Comparison of ENCODE assay signal across 8 cellular contexts in the genomic region with DNA sequence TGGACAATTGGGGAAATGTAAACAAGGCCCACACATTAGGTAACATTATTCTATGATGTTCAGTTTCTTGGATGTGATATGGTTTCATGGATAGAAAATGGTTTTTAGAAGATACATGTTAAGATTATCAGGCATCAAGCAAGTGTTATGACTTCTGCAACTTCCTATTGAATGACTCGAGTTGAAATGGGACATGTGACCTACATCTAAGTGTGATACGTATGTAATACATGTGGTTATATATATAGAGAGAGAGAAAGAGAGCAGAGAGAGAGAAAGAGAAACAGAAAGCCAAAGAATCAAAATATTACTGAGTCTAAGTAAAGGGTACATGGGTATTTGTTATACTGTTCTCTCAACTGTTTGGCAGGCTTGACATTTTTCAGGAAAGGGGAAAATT. TPM values are rescaled to one million over a fixed set of nuclear protein-coding genes. Genes with fewer than 3 reads are reported as not detected.
DNase-seq lines count a peak whose midpoint lies in the region; ATAC-seq, FAIRE-seq and TF ChIP-seq lines count a peak whose summit lies in the region.

No MANE protein-coding gene starts in this region.

- H3K9me1 ChIP-seq in K562 (ENCODE audit: control insufficient read depth, insufficient read depth, low read length) = no peaks in the 10 kb centered on the region

- no peak for TF ChIP-seq RAD21 in K562 (CRISPR knock-in tag; conservative IDR thresholded peaks at IDR 0.05 in 1 of 2, IDR thresholded peaks at IDR 0.05 in 1 of 2)

- H4K20me1 ChIP-seq in K562 (replicated peaks; ENCODE audit: control insufficient read depth, insufficient read depth, low read length) = no peaks in the 10 kb centered on the region

- H3K36me3 ChIP-seq in K562 (ENCODE audit: control insufficient read depth, insufficient read depth, low read length) = peaks cover 11% of the 10 kb centered on the region; the same call in 2 of the 3 replicates
- peaks cover 7% of the 10 kb centered on the region for H3K36me3 ChIP-seq in neuron (ENCODE audit: insufficient read depth, low read length)
- H3K36me3 ChIP-seq in MG63 = no peaks in the 10 kb centered on the region

- no peak overlapping the region for H2AFZ ChIP-seq in K562 (ENCODE audit: low read depth, low read length)
- H2AFZ ChIP-seq in neuron (ENCODE audit: low read depth, low read length) = no peak overlapping the region

- CTCF ChIA-PET in K562 (lab: Yijun Ruan, JAX; ENCODE audit: low intra/inter-chr PET ratio) = interaction anchor here (0.6 kb wide), 1 partner anchor 303 kb away, joined by 3 read pairs; no protein-coding TSS in a partner anchor

- no peak for TF ChIP-seq EP300 in K562 (IDR thresholded peaks at IDR 0.05; ENCODE audit: low read length)

- H3K4me2 ChIP-seq in K562 (ENCODE audit: insufficient read depth, low read length) = peak overlapping the region; percentile 87

- BruUV-seq in K562 (replicated peaks; lab: Mats Ljungman, UMichigan) = no TSS peak

- peak; percentile 39 for ATAC-seq in GM18517 (IDR thresholded peaks at IDR 0.05; ENCODE audit: unreplicated experiment)
- ATAC-seq in HG03342 (IDR thresholded peaks at IDR 0.05; ENCODE audit: unreplicated experiment) = peak; percentile 27
- no peak for ATAC-seq in K562

- TF ChIP-seq CTCF in K562 (IDR thresholded peaks at IDR 0.05 in 2 of 3, conservative IDR thresholded peaks at IDR 0.05 in 1 of 3; ENCODE audit: insufficient read depth in 2 of 3, low read depth in 1 of 3, low read length in 3 of 3) = no peak

- H3K79me2 ChIP-seq in K562 (ENCODE audit: control insufficient read depth, insufficient read depth, low read length) = peaks cover 53% of the 10 kb centered on the region

- H3K27me3 ChIP-seq in K562 (ENCODE audit: control insufficient read depth in 2 of 2, insufficient read depth in 2 of 2, low read length in 2 of 2) (no peaks in the 10 kb centered on the region), neuron (ENCODE audit: insufficient read depth, low read length) (no peaks in the 10 kb centered on the region), MG63 (no peaks in the 10 kb centered on the region)

- H3K9ac ChIP-seq in K562 (ENCODE audit: insufficient read depth in 1 of 2, low read depth in 2 of 2, low read length in 2 of 2) = no peak overlapping the region; a peak in 1 of 4 replicates

- no peak for FAIRE-seq in K562 (lab: Jason Lieb, UNC)

- intact Hi-C loops in K562 (cut with micrococcal nuclease) = loop anchor here (5.0 kb wide), 1 partner anchor 41 kb away; no protein-coding TSS in a partner anchor

- no peak for TF ChIP-seq POLR2A in K562 (conservative IDR thresholded peaks at IDR 0.05)

- 10% methylated on average over 2 of the region's 2 CpGs for WGBS in K562 (ENCODE audit: insufficient coverage, low coverage, missing lambda C conversion rate)

- in situ Hi-C loops in K562 (cut with MboI) = no loop called here

- POLR2A ChIA-PET in K562 (lab: Yijun Ruan, JAX) = no interaction called here

- H3K4me3 ChIP-seq in K562 (no peak overlapping the region), neuron (ENCODE audit: low read length) (peak overlapping the region; percentile 88), MG63 (no peak overlapping the region)

- H3K9me3 ChIP-seq in K562 (replicated peaks; ENCODE audit: control insufficient read depth, insufficient read depth, low read depth, low read length) (no peaks in the 10 kb centered on the region), neuron (ENCODE audit: low read length) (no peaks in the 10 kb centered on the region), MG63 (no peaks in the 10 kb centered on the region)

- peaks cover 3 to 9% of the 10 kb centered on the region in 2 experiments; a peak in 4 of 5 replicates for H3K4me1 ChIP-seq in K562 (replicated peaks in 1 of 2; ENCODE audit: control insufficient read depth in 2 of 2, insufficient read depth in 2 of 2, low read length in 2 of 2)
- peaks cover 9% of the 10 kb centered on the region for H3K4me1 ChIP-seq in neuron (ENCODE audit: insufficient read depth, low read length)

- H3K27ac ChIP-seq in K562 (ENCODE audit: extremely low read depth, low read depth, low read length) (no peak overlapping the region), substantia nigra (ENCODE audit: low read depth, low read length, poor library complexity, severe bottlenecking) (no peak overlapping the region)

- DNase-seq in K562 (ENCODE audit: extremely low read depth in 1 of 4, low spot score in 3 of 4) (no peak), substantia nigra (lab: John Stamatoyannopoulos, UW) (no peak), NCI-H1105 treated with DMSO at 0.1 percent for 48 hours (lab: John Stamatoyannopoulos, UW) (no peak), MG63 (no peak), HK-2 (ENCODE audit: unreplicated experiment) (no peak)

TF ChIP-seq in K562, 482 proteins besides CTCF, POLR2A, EP300 and RAD21:
- TF ChIP-seq ASH1L (IDR thresholded peaks at IDR 0.05; ENCODE audit: borderline replicate concordance, low read depth, partially characterized antibody) (no peak), ZNF184 (CRISPR knock-in tag; IDR thresholded peaks at IDR 0.05) (no peak), TOE1 (IDR thresholded peaks at IDR 0.05; ENCODE audit: borderline replicate concordance) (no peak), TOE1 (CRISPR knock-in tag; IDR thresholded peaks at IDR 0.05; ENCODE audit: borderline replicate concordance, low read depth) (no peak)

RNA-seq across cellular contexts. Expression of a gene that starts 1.7 kb away (rescaled TPM):
- 30.7 and 44.8 TPM in 2 replicates for total RNA-seq in K562 (2011; cell fraction: chromatin; rRNA removed; ENCODE audit: low replicate concordance)
- total RNA-seq in K562 (2011; cell fraction: nucleolus; rRNA removed) = 22.4 and 25.5 TPM in 2 replicates
- total RNA-seq in K562 (2011; cell fraction: nucleoplasm; rRNA removed) = 32.1 and 44.1 TPM in 2 replicates
- total RNA-seq in K562 (2014; rRNA removed) = 11.3 and 15.0 TPM in 2 replicates
- 17.6 and 18.2 TPM in 2 replicates for total RNA-seq in K562 (2014; rRNA removed; fragmentation: Illumina TruSeq; extraction: Trizol)
- 18.4 and 19.0 TPM in 2 replicates for total RNA-seq in K562 (2015; rRNA removed; fragmentation: Illumina TruSeq; extraction: Trizol)
- 16.6 and 18.0 TPM in 2 replicates for total RNA-seq in K562 (2021)
- polyA plus RNA-seq in K562 (2011; rRNA removed) = 28.3 and 30.2 TPM in 2 replicates
- polyA plus RNA-seq in K562 (2011; cell fraction: cytosol; rRNA removed) = 11.9 and 20.5 TPM in 2 replicates
- polyA plus RNA-seq in K562 (2011; cell fraction: nucleus; rRNA removed) = 13.3 and 13.8 TPM in 2 replicates
- 9.2 and 10.2 TPM in 2 replicates for polyA plus RNA-seq in K562 (2012)
- 9.2 and 11.2 TPM in 2 replicates for polyA plus RNA-seq in K562 (2014; fragmentation: Illumina TruSeq; extraction: Trizol)
- 1 to 10 TPM; 6.1 to 7.3 TPM for polyA plus RNA-seq in K562 (2014; fragmentation: Nextera tagmentation; extraction: Ambion mirVana)
- 10.0 and 10.2 TPM in 2 replicates for polyA plus RNA-seq in K562 (2014; rRNA removed)
- polyA minus RNA-seq in K562 (2011; rRNA and poly(A)+ RNA removed) = 27.1 and 27.2 TPM in 2 replicates
- polyA minus RNA-seq in K562 (2011; cell fraction: cytosol; rRNA and poly(A)+ RNA removed) = 10.6 and 13.2 TPM in 2 replicates
- 8.9 and 17.3 TPM in 2 replicates for polyA minus RNA-seq in K562 (2011; cell fraction: nucleus; rRNA and poly(A)+ RNA removed)
- 1.3 and 8.0 TPM in 2 replicates for total RNA-seq in MG63 (2014; rRNA removed; shearing (Covaris generic); ENCODE audit: low replicate concordance)

RNA-seq across cellular contexts. Expression of a gene that starts 29.5 kb away (rescaled TPM):
- 50.7 and 123 TPM in 2 replicates for total RNA-seq in K562 (2011; cell fraction: chromatin; rRNA removed; ENCODE audit: low replicate concordance)
- 30.4 and 36.8 TPM in 2 replicates for total RNA-seq in K562 (2011; cell fraction: nucleolus; rRNA removed)
- total RNA-seq in K562 (2011; cell fraction: nucleoplasm; rRNA removed) = 80.4 and 108 TPM in 2 replicates
- total RNA-seq in K562 (2014; rRNA removed) = 40.0 and 43.7 TPM in 2 replicates
- 70.4 and 73.6 TPM in 2 replicates for total RNA-seq in K562 (2014; rRNA removed; fragmentation: Illumina TruSeq; extraction: Trizol)
- 76.7 and 77.1 TPM in 2 replicates for total RNA-seq in K562 (2015; rRNA removed; fragmentation: Illumina TruSeq; extraction: Trizol)
- total RNA-seq in K562 (2021) = 30.3 and 31.5 TPM in 2 replicates
- 29.2 and 44.3 TPM in 2 replicates for polyA plus RNA-seq in K562 (2011; rRNA removed)
- 6.2 and 13.8 TPM in 2 replicates for polyA plus RNA-seq in K562 (2011; cell fraction: cytosol; rRNA removed)
- polyA plus RNA-seq in K562 (2011; cell fraction: nucleus; rRNA removed) = 10.1 and 10.6 TPM in 2 replicates
- polyA plus RNA-seq in K562 (2012) = 33.8 and 53.4 TPM in 2 replicates
- 61.1 and 78.4 TPM in 2 replicates for polyA plus RNA-seq in K562 (2014; fragmentation: Illumina TruSeq; extraction: Trizol)
- 10 to 100 TPM; 33.4 to 61.7 TPM for polyA plus RNA-seq in K562 (2014; fragmentation: Nextera tagmentation; extraction: Ambion mirVana)
- polyA plus RNA-seq in K562 (2014; rRNA removed) = 57.5 and 65.0 TPM in 2 replicates
- 40.5 and 47.0 TPM in 2 replicates for polyA minus RNA-seq in K562 (2011; rRNA and poly(A)+ RNA removed)
- polyA minus RNA-seq in K562 (2011; cell fraction: cytosol; rRNA and poly(A)+ RNA removed) = 7.4 and 16.0 TPM in 2 replicates
- polyA minus RNA-seq in K562 (2011; cell fraction: nucleus; rRNA and poly(A)+ RNA removed) = 16.4 and 24.8 TPM in 2 replicates
- total RNA-seq in MG63 (2014; rRNA removed; shearing (Covaris generic); ENCODE audit: low replicate concordance) = 21.2 and 23.2 TPM in 2 replicates

RNA-seq across cellular contexts. Expression of a gene that starts 32.4 kb away (rescaled TPM):
- 0.16 TPM in 1 of 2 replicates, not detected in the other for total RNA-seq in K562 (2011; cell fraction: chromatin; rRNA removed; ENCODE audit: low replicate concordance)
- total RNA-seq in K562 (2011; cell fraction: nucleolus; rRNA removed) = under 0.01 TPM in 2 replicates
- 0.07 and 0.08 TPM in 2 replicates for total RNA-seq in K562 (2011; cell fraction: nucleoplasm; rRNA removed)
- total RNA-seq in K562 (2014; rRNA removed) (0.05 TPM in 1 of 2 replicates, not detected in the other), K562 (2014; rRNA removed; fragmentation: Illumina TruSeq; extraction: Trizol) (not detected in 2 replicates), K562 (2015; rRNA removed; fragmentation: Illumina TruSeq; extraction: Trizol) (not detected in 2 replicates), K562 (2021) (0.02 and 0.09 TPM in 2 replicates)
- polyA plus RNA-seq in K562 (2011; rRNA removed) (0.01 TPM in 1 of 2 replicates, not detected in the other), K562 (2014; fragmentation: Illumina TruSeq; extraction: Trizol) (not detected in 2 replicates), K562 (2014; fragmentation: Nextera tagmentation; extraction: Ambion mirVana) (not detected), K562 (2014; rRNA removed) (not detected in 2 replicates)
- 0.04 TPM in 1 of 2 replicates, not detected in the other for polyA plus RNA-seq in K562 (2011; cell fraction: cytosol; rRNA removed)
- not detected in 2 replicates for polyA plus RNA-seq in K562 (2011; cell fraction: nucleus; rRNA removed)
- not detected in 2 replicates for polyA plus RNA-seq in K562 (2012)
- polyA minus RNA-seq in K562 (2011; rRNA and poly(A)+ RNA removed) = 0.04 TPM in 1 of 2 replicates, not detected in the other
- polyA minus RNA-seq in K562 (2011; cell fraction: cytosol; rRNA and poly(A)+ RNA removed) = not detected in 2 replicates
- polyA minus RNA-seq in K562 (2011; cell fraction: nucleus; rRNA and poly(A)+ RNA removed) = 0.11 and 0.13 TPM in 2 replicates
- total RNA-seq in MG63 (2014; rRNA removed; shearing (Covaris generic); ENCODE audit: low replicate concordance) = not detected in 2 replicates
